Comparison of ENCODE assay signal across 10 cellular contexts in the genomic region with DNA sequence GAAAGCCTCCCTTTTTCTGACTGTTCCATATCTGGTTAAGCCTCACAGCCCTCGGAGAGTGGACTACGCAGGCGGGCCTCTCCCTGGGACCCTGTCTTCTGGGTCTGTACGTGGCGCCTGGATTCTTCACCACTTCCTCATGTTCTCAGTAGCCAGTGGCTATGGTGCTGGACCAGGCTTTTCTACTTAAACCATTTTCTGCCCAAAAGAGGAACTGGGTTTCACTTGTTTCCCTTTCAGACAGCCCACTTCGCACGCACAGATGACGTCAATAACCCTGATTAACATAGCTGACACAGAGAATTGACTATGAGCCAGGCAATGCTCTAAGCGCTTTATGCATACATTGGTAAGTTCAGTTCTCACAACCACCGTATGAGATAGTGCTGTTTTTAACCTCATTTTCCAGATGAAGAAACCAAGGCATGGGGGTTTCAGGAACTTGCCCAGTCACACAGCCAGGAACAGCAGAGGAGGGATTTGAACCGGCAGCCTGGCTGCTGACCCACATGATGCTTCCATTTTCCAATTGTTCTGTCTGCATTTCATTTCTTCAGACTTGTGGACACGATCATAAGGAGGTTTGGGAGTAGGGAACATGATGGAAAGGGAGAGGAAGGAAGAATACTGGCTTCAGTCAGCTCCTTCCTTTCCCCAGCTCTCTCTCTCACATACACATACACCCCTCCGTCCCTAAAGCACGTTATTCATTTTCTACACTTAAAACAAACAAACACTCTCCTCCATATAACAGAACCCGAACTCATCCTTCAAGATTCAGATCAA. TPM values are rescaled to one million over a fixed set of nuclear protein-coding genes. Genes with fewer than 3 reads are reported as not detected.
DNase-seq lines count a peak whose midpoint lies in the region; ATAC-seq and TF ChIP-seq lines count a peak whose summit lies in the region.
"Had no signal": no experiment of that assay in that cellular context is flagged by ENCODE, and none has a peak within 500 bp of the region (broad histone marks: within the 10 kb centered on the region; RNA-seq: fewer than 3 reads in every experiment).

No MANE protein-coding gene starts in this region.

- peak; percentile 65 to 75 for ATAC-seq in activated CD4-positive, CD25-positive, alpha-beta regulatory T cell treated with anti-CD3 and anti-CD28 coated beads, Interleukin-2, amount 50 U/mL, for 24 hours
- ATAC-seq in HG02943 (IDR thresholded peaks at IDR 0.05; ENCODE audit: low read depth, unreplicated experiment) (peak; percentile 78), Right ventricle myocardium superior (ENCODE audit: poor library complexity) (peak; percentile 50)

- TF ChIP-seq POLR2A in tibial nerve (IDR thresholded peaks at IDR 0.05) = no peak

- H3K4me2 ChIP-seq in GM23248 (ENCODE audit: unreplicated experiment) = no peak overlapping the region

- no peak overlapping the region for H3K4me3 ChIP-seq in tibial nerve
- H3K4me3 ChIP-seq in GM23248 = no peak overlapping the region
- H3K4me3 ChIP-seq: thyroid gland had no signal

- H3K9me3 ChIP-seq in tibial nerve (no peaks in the 10 kb centered on the region), GM23248 (ENCODE audit: low read depth) (no peaks in the 10 kb centered on the region)
- H3K9me3 ChIP-seq: thyroid gland had no signal

- H3K27me3 ChIP-seq in tibial nerve (no peaks in the 10 kb centered on the region), GM23248 (replicated peaks; ENCODE audit: insufficient read depth) (no peaks in the 10 kb centered on the region)
- H3K27me3 ChIP-seq: thyroid gland had no signal

- intact Hi-C loops in Right ventricle myocardium superior (cut with DNase I) = no loop called here

- H3K36me3 ChIP-seq in tibial nerve = no peaks in the 10 kb centered on the region
- H3K36me3 ChIP-seq in GM23248 (ENCODE audit: low read depth) = no peaks in the 10 kb centered on the region
- H3K36me3 ChIP-seq: thyroid gland had no signal

- H3F3A ChIP-seq in GM23248 (ENCODE audit: insufficient read depth) = peaks cover 7% of the 10 kb centered on the region; the same call in 1 of the 2 replicates

- no peaks in the 10 kb centered on the region for H4K20me1 ChIP-seq in GM23248 (ENCODE audit: insufficient read depth)

- TF ChIP-seq CTCF in tibial nerve (IDR thresholded peaks at IDR 0.05) = no peak

- TF ChIP-seq EP300 in tibial nerve (IDR thresholded peaks at IDR 0.05) = peak; percentile 53 to 68

- no peaks in the 10 kb centered on the region for H3K9me2 ChIP-seq in GM23248 (ENCODE audit: insufficient read depth)

- H3K27ac ChIP-seq in tibial nerve = peak overlapping the region in 3 of 4 donors; percentile 35 to 59 (median 59)
- no peak overlapping the region for H3K27ac ChIP-seq in GM23248
- H3K27ac ChIP-seq: 22Rv1, thyroid gland had no signal

- H3K9ac ChIP-seq in GM23248 = no peak overlapping the region

- H2AFZ ChIP-seq in GM23248 = no peak overlapping the region

- DNase-seq in activated CD4-positive, CD25-positive, alpha-beta regulatory T cell treated with anti-CD3 and anti-CD28 coated beads, Interleukin-2, amount 50 U/mL, for 72 hours = no peak
- DNase-seq in RPMI8226 (peak; percentile 97), Right ventricle myocardium superior (peak; percentile 62), tibial nerve (ENCODE audit: low spot score in 2 of 2) (peak; percentile 27 to 73), GM23248 (no peak), kidney tubule cell (ENCODE audit: low spot score) (no peak)

- in situ Hi-C loops in GM23248 (cut with MboI) = no loop called here

- peaks cover 0 to 21% (median 0%) of the 10 kb centered on the region in 4 donors for H3K4me1 ChIP-seq in tibial nerve
- H3K4me1 ChIP-seq in GM23248 (ENCODE audit: insufficient read depth) = peaks cover 8% of the 10 kb centered on the region
- H3K4me1 ChIP-seq: thyroid gland had no signal

- 65 to 70% methylated on average over 15 of the region's 15 CpGs for WGBS in tibial nerve, 2 donors
- 82 to 83% methylated on average over 15 of the region's 15 CpGs for WGBS in GM23248 (ENCODE audit: low coverage in 1 of 2, low lambda C conversion rate in 2 of 2, missing lambda C conversion rate in 2 of 2), 2 experiments

- no peaks in the 10 kb centered on the region for H3K79me2 ChIP-seq in GM23248 (ENCODE audit: insufficient read depth)

RNA-seq across cellular contexts. Expression of gene MYOM1, which starts 41.7 kb away (rescaled TPM):
- total RNA-seq in Right ventricle myocardium superior = 608 TPM
- 1 to 10 TPM; 3.0 to 8.1 (median 5.6) TPM for total RNA-seq in tibial nerve
- total RNA-seq in GM23248 (2014; rRNA removed; shearing (Covaris generic)) = 0.65 TPM in 1 of 2 replicates, not detected in the other
- 0.42 and 0.64 TPM in 2 replicates for polyA plus RNA-seq in GM23248 (2016; fragmentation: Nextera tagmentation; extraction: Ambion mirVana)

Comparison
In these comparisons a context has a peak if more than half of its experiments do, and no peak if none do; other contexts are left out.
1. DNase-seq: peak in RPMI8226 (single experiment), Right ventricle myocardium superior (single experiment) and tibial nerve (2 of 2); none in activated CD4-positive, CD25-positive, alpha-beta regulatory T cell treated with anti-CD3 and anti-CD28 coated beads, Interleukin-2, amount 50 U/mL, for 72 hours (single experiment), GM23248 (single experiment) and kidney tubule cell (single experiment).
2. RNA of gene MYOM1, which starts 41.7 kb away (total RNA-seq): 608 TPM in Right ventricle myocardium superior (single experiment); 3.0 to 8.1 TPM in tibial nerve and 0.65 TPM in GM23248; every median in the first group is over 10 times any median in the second.
3. Peak in every context shown above with its lines, with median percentiles within 50 percentile points of each other: ATAC-seq.